Comparison of ENCODE assay signal across 1 cellular context in genomic region chr1:52352690-52353089, GRCh38.
TF ChIP-seq lines count a peak whose summit lies in the region.

No MANE protein-coding gene starts in this region.

TF ChIP-seq in IMR-90, 13 proteins besides CTCF, POLR2A, EP300 and RAD21:
- no peak for TF ChIP-seq BHLHE40 (IDR thresholded peaks at IDR 0.05; ENCODE audit: low read depth, low read length)
- TF ChIP-seq FOS (IDR thresholded peaks at IDR 0.05; ENCODE audit: low read depth, low read length): no peak
- no peak for TF ChIP-seq NFE2L2 (IDR thresholded peaks at IDR 0.05; ENCODE audit: low read depth, low read length)
- no peak for TF ChIP-seq ELK1 (IDR thresholded peaks at IDR 0.05; ENCODE audit: borderline replicate concordance, low read depth, low read length)
- TF ChIP-seq CHD1 (IDR thresholded peaks at IDR 0.05; ENCODE audit: low read depth, low read length): no peak
- no peak for TF ChIP-seq USF2 (IDR thresholded peaks at IDR 0.05; ENCODE audit: low read depth, low read length)
- TF ChIP-seq RCOR1 (IDR thresholded peaks at IDR 0.05; ENCODE audit: insufficient replicate concordance, low read length): no peak
- no peak for TF ChIP-seq CEBPB (IDR thresholded peaks at IDR 0.05; ENCODE audit: low read depth, low read length)
- no peak for TF ChIP-seq MAFK (IDR thresholded peaks at IDR 0.05; ENCODE audit: low read depth, low read length)
- TF ChIP-seq SMC3 (IDR thresholded peaks at IDR 0.05; ENCODE audit: low read depth, low read length): no peak
